ENCODE assay signal across 8 cellular contexts in genomic region chr15:40857601-40858351, GRCh38. TPM values are rescaled to one million over a fixed set of nuclear protein-coding genes. Genes with fewer than 3 reads are reported as not detected.
DNase-seq lines count a peak whose midpoint lies in the region; ATAC-seq and TF ChIP-seq lines count a peak whose summit lies in the region.

No MANE protein-coding gene starts in this region.

- H3K27me3 Mint-ChIP-seq in naive thymus-derived CD4-positive, alpha-beta T cell: peaks cover 0 to 2% (median 0%) of the 10 kb centered on the region in 5 donors
- peaks cover 4% of the 10 kb centered on the region for H3K27me3 Mint-ChIP-seq in stimulated activated memory B cell treated with anti-CD40 and anti-IgM and Interleukin-4, amounts not matched to agents 10 μg/mL and 1 μg/mL and 100 μg/mL, for 72 hours

- H3K27ac ChIP-seq in HL-60 (replicated peaks) (no peak overlapping the region), OCI-LY3 (ENCODE audit: low read length) (no peak overlapping the region)
- H3K27ac ChIP-seq in naive thymus-derived CD4-positive, alpha-beta T cell (ENCODE audit: low read depth, low read length): no peak overlapping the region

- no peaks in the 10 kb centered on the region for H4K20me1 ChIP-seq in OCI-LY3 (ENCODE audit: insufficient read depth, low read length)

- H3K27me3 ChIP-seq in HL-60 (ENCODE audit: insufficient read depth, poor library complexity, severe bottlenecking): no peaks in the 10 kb centered on the region
- no peaks in the 10 kb centered on the region for H3K27me3 ChIP-seq in OCI-LY3 (ENCODE audit: low read depth, low read length)
- H3K27me3 ChIP-seq in naive thymus-derived CD4-positive, alpha-beta T cell (ENCODE audit: control insufficient read depth in 2 of 2, insufficient read depth in 2 of 2, low read length in 2 of 2): no peaks in the 10 kb centered on the region

- peaks cover 0 to 18% (median 13%) of the 10 kb centered on the region in 7 donors for H3K4me1 Mint-ChIP-seq in naive thymus-derived CD4-positive, alpha-beta T cell
- H3K4me1 Mint-ChIP-seq in stimulated activated memory B cell treated with anti-CD40 and anti-IgM and Interleukin-4, amounts not matched to agents 10 μg/mL and 1 μg/mL and 100 μg/mL, for 72 hours: peaks cover 18% of the 10 kb centered on the region

- DNase-seq in NCI-H2029 (lab: John Stamatoyannopoulos, UW) (peak; percentile 59), NCI-H2029 treated with DMSO at 0.1 percent for 48 hours (lab: John Stamatoyannopoulos, UW) (no peak), HL-60 (ENCODE audit: low read depth in 1 of 2, low spot score in 1 of 2) (peak in 1 of 2 experiments; percentile 81), activated T-cell treated with anti-CD3 and anti-CD28 coated beads for 1 hour (ENCODE audit: low read depth) (peak; percentile 77), erythroblast (lab: John Stamatoyannopoulos, UW) (peak; percentile 72 to 83)
- peak; percentile 58 to 88 (median 74) for DNase-seq in naive thymus-derived CD4-positive, alpha-beta T cell

- H3K27ac Mint-ChIP-seq in naive thymus-derived CD4-positive, alpha-beta T cell: peak overlapping the region in 1 of 9 donors; percentile 9
- H3K27ac Mint-ChIP-seq in stimulated activated memory B cell treated with anti-CD40 and anti-IgM and Interleukin-4, amounts not matched to agents 10 μg/mL and 1 μg/mL and 100 μg/mL, for 72 hours: peak overlapping the region; percentile 59

- H2AFZ ChIP-seq in OCI-LY3 (ENCODE audit: low read depth, low read length): peak overlapping the region; percentile 99

- peak; percentile 99 for TF ChIP-seq CTCF in HL-60 (IDR thresholded peaks at IDR 0.05; ENCODE audit: insufficient read depth, low read length)
- TF ChIP-seq CTCF in OCI-LY3 (IDR thresholded peaks at IDR 0.05; ENCODE audit: low read depth, low read length): peak; percentile 92

- intact Hi-C loops in naive thymus-derived CD4-positive, alpha-beta T cell (cut with micrococcal nuclease): loop anchor here (1.0 kb wide), 3 partner anchors 37 to 328 kb away; partner anchors contain the start of gene VPS18 (in 2 of the 2)

- no peaks in the 10 kb centered on the region for H3K79me2 ChIP-seq in OCI-LY3 (ENCODE audit: low read length)

- peaks cover 21% of the 10 kb centered on the region for H3K4me1 ChIP-seq in OCI-LY3 (ENCODE audit: low read length)
- H3K4me1 ChIP-seq in naive thymus-derived CD4-positive, alpha-beta T cell (ENCODE audit: control insufficient read depth in 2 of 2, insufficient read depth in 2 of 2, low read length in 2 of 2): no peaks in the 10 kb centered on the region

- H3K9ac ChIP-seq in OCI-LY3 (ENCODE audit: low read length): peak overlapping the region; percentile 32; the same call in 1 of the 2 replicates

- CTCF ChIA-PET in naive thymus-derived CD4-positive, alpha-beta T cell (lab: Charles Lee): interaction anchor here (0.6 to 6.0 kb wide), 20 partner anchors 8 to 1584 kb away, joined by 3 to 101 read pairs (median 6); partner anchors contain the start of genes RHOV and VPS18

- H3K4me3 ChIP-seq in HL-60 (replicated peaks; ENCODE audit: insufficient read depth, low read length): no peak overlapping the region
- peak overlapping the region; percentile 50 for H3K4me3 ChIP-seq in OCI-LY3 (ENCODE audit: low read length)
- H3K4me3 ChIP-seq in naive thymus-derived CD4-positive, alpha-beta T cell (ENCODE audit: low read length): no peak overlapping the region

- POLR2A ChIA-PET in naive thymus-derived CD4-positive, alpha-beta T cell (lab: Charles Lee): interaction anchor here (0.9 to 3.6 kb wide), 3 partner anchors 31 to 37 kb away, joined by 3 to 29 read pairs (median 6); partner anchors contain the start of gene VPS18

- no peaks in the 10 kb centered on the region for H3K9me3 Mint-ChIP-seq in naive thymus-derived CD4-positive, alpha-beta T cell
- H3K9me3 Mint-ChIP-seq in stimulated activated memory B cell treated with anti-CD40 and anti-IgM and Interleukin-4, amounts not matched to agents 10 μg/mL and 1 μg/mL and 100 μg/mL, for 72 hours: no peaks in the 10 kb centered on the region

- no peaks in the 10 kb centered on the region for H3K36me3 ChIP-seq in OCI-LY3 (replicated peaks; ENCODE audit: low read depth, low read length)
- H3K36me3 ChIP-seq in naive thymus-derived CD4-positive, alpha-beta T cell (ENCODE audit: control insufficient read depth in 2 of 3, insufficient read depth in 3 of 3, low read length in 3 of 3): no peaks in the 10 kb centered on the region

- TF ChIP-seq POLR2A in erythroblast (IDR thresholded peaks at IDR 0.05; ENCODE audit: low read length): no peak

- no peak overlapping the region for H3K4me3 Mint-ChIP-seq in naive thymus-derived CD4-positive, alpha-beta T cell
- no peak overlapping the region for H3K4me3 Mint-ChIP-seq in stimulated activated memory B cell treated with anti-CD40 and anti-IgM and Interleukin-4, amounts not matched to agents 10 μg/mL and 1 μg/mL and 100 μg/mL, for 72 hours

- no peaks in the 10 kb centered on the region for H3K9me3 ChIP-seq in OCI-LY3 (ENCODE audit: insufficient read depth, low read length)
- no peaks in the 10 kb centered on the region for H3K9me3 ChIP-seq in naive thymus-derived CD4-positive, alpha-beta T cell (ENCODE audit: control insufficient read depth in 2 of 3, low read length in 3 of 3)

- ATAC-seq in naive thymus-derived CD4-positive, alpha-beta T cell: peak; percentile 95
- peak; percentile 78 for ATAC-seq in stimulated activated memory B cell treated with anti-CD40 and anti-IgM and Interleukin-4, amounts not matched to agents 10 μg/mL and 1 μg/mL and 100 μg/mL, for 72 hours

- H3K4me2 ChIP-seq in OCI-LY3 (ENCODE audit: low read length): peak overlapping the region; percentile 73

- peaks cover 0 to 3% (median 0%) of the 10 kb centered on the region in 5 donors for H3K36me3 Mint-ChIP-seq in naive thymus-derived CD4-positive, alpha-beta T cell
- H3K36me3 Mint-ChIP-seq in stimulated activated memory B cell treated with anti-CD40 and anti-IgM and Interleukin-4, amounts not matched to agents 10 μg/mL and 1 μg/mL and 100 μg/mL, for 72 hours: peaks cover 21% of the 10 kb centered on the region

RNA-seq across cellular contexts. Expression of gene SPINT1, which starts 13.9 kb away (rescaled TPM):
- total RNA-seq in naive thymus-derived CD4-positive, alpha-beta T cell: 1 to 10 TPM in 4 of 5 experiments, under 1 TPM in 1; 1.00 to 8.9 (median 3.6) TPM
- 1 to 10 TPM; 2.0 to 4.2 TPM for polyA plus RNA-seq in naive thymus-derived CD4-positive, alpha-beta T cell

RNA-seq across cellular contexts. Expression of gene RHOV, which starts 16.3 kb away (rescaled TPM):
- total RNA-seq in naive thymus-derived CD4-positive, alpha-beta T cell: under 1 TPM in 1 of 5 experiments, not detected in 4; 0.39 TPM
- not detected for polyA plus RNA-seq in naive thymus-derived CD4-positive, alpha-beta T cell

RNA-seq across cellular contexts. Expression of gene PPP1R14D, which starts 29.3 kb away (rescaled TPM):
- not detected for total RNA-seq in naive thymus-derived CD4-positive, alpha-beta T cell
- polyA plus RNA-seq in naive thymus-derived CD4-positive, alpha-beta T cell: not detected

RNA-seq across cellular contexts. Expression of gene VPS18, which starts 36.5 kb away (rescaled TPM):
- total RNA-seq in naive thymus-derived CD4-positive, alpha-beta T cell: 10 to 100 TPM; 19.9 to 22.3 (median 20.5) TPM
- polyA plus RNA-seq in naive thymus-derived CD4-positive, alpha-beta T cell: 10 to 100 TPM; 15.9 to 25.8 TPM

RNA-seq across cellular contexts. Expression of gene DNAJC17, which starts 50.5 kb away (rescaled TPM):
- total RNA-seq in naive thymus-derived CD4-positive, alpha-beta T cell: 10 to 100 TPM; 28.8 to 50.9 (median 36.7) TPM
- polyA plus RNA-seq in naive thymus-derived CD4-positive, alpha-beta T cell: 10 to 100 TPM; 31.0 to 35.5 TPM
